Comparison of ENCODE assay signal across 17 cellular contexts in the genomic region with DNA sequence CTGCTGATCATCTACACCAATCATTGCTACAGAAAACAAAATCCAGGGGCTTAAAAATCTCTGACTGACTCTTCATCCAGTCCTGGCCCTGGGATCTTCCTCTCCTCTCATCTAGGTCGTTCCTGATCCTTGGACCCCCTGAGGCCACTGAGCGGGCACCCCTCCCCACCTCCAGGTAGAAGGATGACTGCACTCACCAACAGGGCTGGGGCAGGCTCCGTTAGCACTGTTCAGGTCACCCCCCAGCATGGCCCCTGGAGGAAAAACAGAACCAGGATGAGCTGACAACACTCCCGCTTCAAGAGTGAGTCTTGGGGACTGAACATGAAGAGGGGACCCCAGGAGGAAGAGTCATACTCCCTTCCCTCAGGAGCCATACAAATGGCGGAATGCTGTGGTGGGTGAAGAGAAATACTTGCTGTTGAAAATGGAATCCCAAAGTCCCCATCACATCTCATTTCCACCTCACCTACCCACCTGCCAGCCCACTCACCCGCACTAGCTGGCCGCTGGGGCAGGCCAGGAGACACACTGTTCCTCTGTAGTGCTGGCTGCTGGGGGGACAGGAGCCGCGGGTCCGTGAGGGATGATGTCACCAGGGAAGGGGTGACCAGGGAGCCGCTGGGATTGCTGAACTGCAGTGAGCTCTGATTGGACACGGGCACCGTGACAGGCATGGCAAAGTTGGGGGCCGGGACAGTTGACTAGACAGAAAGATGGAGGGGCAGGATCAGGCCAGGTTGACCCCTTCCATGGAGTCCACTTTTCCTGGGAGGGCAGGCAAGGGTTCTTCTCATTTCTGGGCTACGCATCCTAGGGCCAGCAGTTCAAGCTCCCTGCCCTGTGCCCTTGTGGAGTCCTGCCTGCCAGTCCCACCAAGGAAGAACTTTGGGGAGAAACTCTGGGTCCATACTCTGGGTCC. TPM values are rescaled to one million over a fixed set of nuclear protein-coding genes. Genes with fewer than 3 reads are reported as not detected.
DNase-seq lines count a peak whose midpoint lies in the region; ATAC-seq and TF ChIP-seq lines count a peak whose summit lies in the region.
"Had no signal": no experiment of that assay in that cellular context is flagged by ENCODE, and none has a peak within 500 bp of the region (broad histone marks: within the 10 kb centered on the region; RNA-seq: fewer than 3 reads in every experiment).

No MANE protein-coding gene starts in this region.

- no peak for ATAC-seq in activated T-cell treated with anti-CD3 and anti-CD28 coated beads, Interleukin-2, amount 50 U/mL, for 72 hours (replicated peaks in 1 of 2)
- no peak for ATAC-seq in HG03280 (IDR thresholded peaks at IDR 0.05; ENCODE audit: unreplicated experiment)
- ATAC-seq: sciatic nerve had no signal

- intact Hi-C loops in adrenal gland (cut with DNase I): no loop called here

- peak overlapping the region; percentile 63 for H3K27ac Mint-ChIP-seq in activated T-cell treated with anti-CD3 and anti-CD28 coated beads, Interleukin-2, amount 50 U/mL, for 72 hours
- peak overlapping the region; percentile 27 to 81 (median 62) for H3K27ac Mint-ChIP-seq in immature natural killer cell

- H3K4me3 Mint-ChIP-seq in activated T-cell treated with anti-CD3 and anti-CD28 coated beads, Interleukin-2, amount 50 U/mL, for 72 hours: no peak overlapping the region
- H3K4me3 Mint-ChIP-seq in immature natural killer cell: peak overlapping the region in 1 of 5 donors; percentile 3
- H3K4me3 Mint-ChIP-seq: endodermal cell had no signal

- peaks cover 26 to 60% of the 10 kb centered on the region in 2 donors for H3K4me1 ChIP-seq in adrenal gland (replicated peaks in 1 of 2)

- DNase-seq in activated T-cell treated with anti-CD3 and anti-CD28 coated beads, Interleukin-2, amount 50 U/mL, for 72 hours: no peak
- DNase-seq in activated T-cell treated with anti-CD3 and anti-CD28 coated beads, Interleukin-2, amount 50 U/mL, for 1 hour: no peak
- DNase-seq in adrenal gland: no peak
- no peak for DNase-seq in immature natural killer cell
- peak in 1 of 49 donors; percentile 28 for DNase-seq in substantia nigra (lab: John Stamatoyannopoulos, UW)
- DNase-seq in NCI-H146 treated with DMSO at 0.1 percent for 48 hours (lab: John Stamatoyannopoulos, UW; ENCODE audit: unreplicated experiment): no peak
- DNase-seq in stimulated activated CD4-positive, alpha-beta T cell treated with anti-CD3 and anti-CD28 coated beads, Interleukin-15, amount 100 ng/mL, for 24 hours: no peak
- DNase-seq: activated CD4-positive, CD25-positive, alpha-beta regulatory T cell treated with anti-CD3 and anti-CD28 coated beads, Interleukin-2, amount 50 U/mL, for 72 hours; kidney; NCI-H1694 treated with DMSO at 0.1 percent for 48 hours; NCI-H510A treated with DMSO at 0.1 percent for 48 hours; OCI-M1; stimulated activated naive CD4-positive, alpha-beta T cell treated with Interleukin-2 at 50 U/mL for 16 hours had no signal

- peaks cover 15 to 39% of the 10 kb centered on the region in 2 donors for H3K36me3 Mint-ChIP-seq in activated T-cell treated with anti-CD3 and anti-CD28 coated beads, Interleukin-2, amount 50 U/mL, for 72 hours (ENCODE audit: insufficient read depth in 2 of 2)
- peaks cover 27 to 63% (median 34%) of the 10 kb centered on the region in 3 donors for H3K36me3 Mint-ChIP-seq in immature natural killer cell

- H3K27me3 Mint-ChIP-seq in activated T-cell treated with anti-CD3 and anti-CD28 coated beads, Interleukin-2, amount 50 U/mL, for 72 hours (ENCODE audit: low read depth): no peaks in the 10 kb centered on the region
- H3K27me3 Mint-ChIP-seq in immature natural killer cell (ENCODE audit: low read depth in 3 of 3): peaks cover 31 to 41% (median 39%) of the 10 kb centered on the region in 3 donors

- H3K4me3 ChIP-seq in adrenal gland: no peak overlapping the region

- TF ChIP-seq CTCF in adrenal gland (IDR thresholded peaks at IDR 0.05): no peak

- TF ChIP-seq POLR2A in adrenal gland (IDR thresholded peaks at IDR 0.05): no peak

- H3K36me3 ChIP-seq in adrenal gland (replicated peaks in 1 of 2): peaks cover 0 to 92% of the 10 kb centered on the region in 2 donors

- H3K27me3 ChIP-seq in adrenal gland: no peaks in the 10 kb centered on the region

- H3K27ac ChIP-seq in adrenal gland (peak overlapping the region in 3 of 5 donors; percentile 31 to 92 (median 88)), substantia nigra (ENCODE audit: low read depth, low read length, poor library complexity, severe bottlenecking) (peak overlapping the region; percentile 56)
- H3K27ac ChIP-seq: HL-60 had no signal

- H3K9me3 ChIP-seq in adrenal gland (replicated peaks in 1 of 3): no peaks in the 10 kb centered on the region

- H3K4me1 Mint-ChIP-seq in activated T-cell treated with anti-CD3 and anti-CD28 coated beads, Interleukin-2, amount 50 U/mL, for 72 hours (ENCODE audit: low read depth): peaks cover 78% of the 10 kb centered on the region
- H3K4me1 Mint-ChIP-seq in immature natural killer cell: peaks cover 47 to 59% of the 10 kb centered on the region in 2 donors

- no peaks in the 10 kb centered on the region for H3K9me3 Mint-ChIP-seq in activated T-cell treated with anti-CD3 and anti-CD28 coated beads, Interleukin-2, amount 50 U/mL, for 72 hours
- H3K9me3 Mint-ChIP-seq in immature natural killer cell: no peaks in the 10 kb centered on the region
- H3K9me3 Mint-ChIP-seq: endodermal cell had no signal

- 76 to 85% (median 84%) methylated on average over 12 to 15 of the region's 15 CpGs for WGBS in adrenal gland, 4 donors

RNA-seq across cellular contexts. Expression of a gene that starts 21.2 kb away (rescaled TPM):
- 10 to 100 TPM; 73.3 to 86.8 TPM for total RNA-seq in activated T-cell treated with anti-CD3 and anti-CD28 coated beads, Interleukin-2, amount 50 U/mL, for 72 hours
- total RNA-seq in adrenal gland: 10 to 100 TPM; 28.1 to 89.9 (median 74.6) TPM
- polyA plus RNA-seq in adrenal gland: 10 to 100 TPM; 29.1 to 37.4 (median 35.3) TPM
- polyA plus RNA-seq in immature natural killer cell: 10 to 100 TPM in 1 of 3 donors, 1 to 10 TPM in 2; 5.0 to 22.8 (median 6.0) TPM
